ENCODE assay signal across 8 cellular contexts in genomic region chr2:205680067-205680466, GRCh38. TPM values are rescaled to one million over a fixed set of nuclear protein-coding genes. Genes with fewer than 3 reads are reported as not detected.
DNase-seq lines count a peak whose midpoint lies in the region; ATAC-seq and TF ChIP-seq lines count a peak whose summit lies in the region.

No MANE protein-coding gene starts in this region.

- H3K27me3 Mint-ChIP-seq in T-cell, result peaks cover 40 to 45% of the 10 kb centered on the region in 2 donors

- H3K36me3 Mint-ChIP-seq in T-cell, result no peaks in the 10 kb centered on the region

- H3K9me3 ChIP-seq in left lung, result no peaks in the 10 kb centered on the region

- H3K36me3 ChIP-seq in left lung, result no peaks in the 10 kb centered on the region

- H3K4me1 ChIP-seq in left lung, result peaks cover 6 to 32% of the 10 kb centered on the region in 2 donors

- H3K4me3 ChIP-seq in cardiac fibroblast (replicated peaks in 1 of 2; ENCODE audit: low read depth in 2 of 2, low read length in 2 of 2), result no peak overlapping the region
- no peak overlapping the region for H3K4me3 ChIP-seq in left lung

- peak; percentile 51 for ATAC-seq in GM18519 (IDR thresholded peaks at IDR 0.05; ENCODE audit: low FRiP score, unreplicated experiment)
- ATAC-seq in HG03045 (IDR thresholded peaks at IDR 0.05; ENCODE audit: unreplicated experiment), result peak; percentile 51
- peak in 3 of 4 experiments; percentile 38 to 47 (median 43) for ATAC-seq in T-cell (replicated peaks in 1 of 4)
- peak; percentile 36 for ATAC-seq in left lung

- peaks cover 18 to 28% (median 21%) of the 10 kb centered on the region in 3 donors for H3K4me1 Mint-ChIP-seq in T-cell

- no peak overlapping the region for H3K27ac Mint-ChIP-seq in T-cell

- H3K27me3 ChIP-seq in left lung, result peaks cover 0 to 50% of the 10 kb centered on the region in 2 donors

- DNase-seq in AML-193 (lab: John Stamatoyannopoulos, UW) (peak; percentile 56 to 61), NCI-H1930 (lab: John Stamatoyannopoulos, UW) (peak; percentile 44 to 77), T-cell (peak in 17 of 34 experiments; percentile 5 to 39 (median 18)), cardiac fibroblast (ENCODE audit: low read depth in 2 of 2) (peak; percentile 89 to 96), left lung (no peak), superior temporal gyrus (ENCODE audit: extremely low spot score) (peak; percentile 84)

- no peak overlapping the region for H3K27ac ChIP-seq in left lung

- H3K4me3 Mint-ChIP-seq in T-cell, result no peak overlapping the region

- H3K9me3 Mint-ChIP-seq in T-cell, result no peaks in the 10 kb centered on the region

- CTCF ChIA-PET in T-cell (lab: Charles Lee), result interaction anchor here (0.6 to 1.1 kb wide), 4 partner anchors 9 to 37 kb away, joined by 3 to 6 read pairs (median 4); no protein-coding TSS in a partner anchor

- POLR2A ChIA-PET in T-cell (lab: Charles Lee), result no interaction called here

- intact Hi-C loops in left lung (cut with DNase I), result loop anchor here in 1 of 2 donors (10.0 kb wide), 1 partner anchor 1355 kb away; no protein-coding TSS in a partner anchor

- no peak for TF ChIP-seq CTCF in cardiac fibroblast (IDR thresholded peaks at IDR 0.05; ENCODE audit: low read depth, low read length)
- peak; percentile 55 to 68 for TF ChIP-seq CTCF in left lung (IDR thresholded peaks at IDR 0.05)

RNA-seq across cellular contexts. Expression of gene NRP2, which starts 2.2 kb away (rescaled TPM):
- total RNA-seq in T-cell, result 1 to 10 TPM in 1 of 5 donors, under 1 TPM in 2, not detected in 2; 0.85 to 1.1 (median 0.93) TPM
- total RNA-seq in left lung, result 100 to 1,000 TPM in 1 of 2 donors, 10 to 100 TPM in 1; 75.7 to 122 TPM

Comparison
In these comparisons a context has a peak if more than half of its experiments do, and no peak if none do; other contexts are left out.
1. DNase-seq: peak in AML-193 (2 of 2), NCI-H1930 (2 of 2), cardiac fibroblast (2 of 2) and superior temporal gyrus (single experiment); none in left lung (0 of 2).
2. RNA of gene NRP2, which starts 2.2 kb away (total RNA-seq): 75.7 to 122 TPM in left lung; 0.85 to 1.1 TPM in T-cell; every median in the first group is over 10 times any median in the second.
3. Peak in every context shown above with its lines, with median percentiles within 50 percentile points of each other: ATAC-seq.